1 cellular context compared by ENCODE assay signal in genomic region chr19:13033819-13034611, GRCh38.
TF ChIP-seq lines count a peak whose summit lies in the region.

No MANE protein-coding gene starts in this region.

TF ChIP-seq in GM23338, 12 proteins besides CTCF, POLR2A, EP300 and RAD21 (continued from another document):
- TF ChIP-seq, protein P1, sequence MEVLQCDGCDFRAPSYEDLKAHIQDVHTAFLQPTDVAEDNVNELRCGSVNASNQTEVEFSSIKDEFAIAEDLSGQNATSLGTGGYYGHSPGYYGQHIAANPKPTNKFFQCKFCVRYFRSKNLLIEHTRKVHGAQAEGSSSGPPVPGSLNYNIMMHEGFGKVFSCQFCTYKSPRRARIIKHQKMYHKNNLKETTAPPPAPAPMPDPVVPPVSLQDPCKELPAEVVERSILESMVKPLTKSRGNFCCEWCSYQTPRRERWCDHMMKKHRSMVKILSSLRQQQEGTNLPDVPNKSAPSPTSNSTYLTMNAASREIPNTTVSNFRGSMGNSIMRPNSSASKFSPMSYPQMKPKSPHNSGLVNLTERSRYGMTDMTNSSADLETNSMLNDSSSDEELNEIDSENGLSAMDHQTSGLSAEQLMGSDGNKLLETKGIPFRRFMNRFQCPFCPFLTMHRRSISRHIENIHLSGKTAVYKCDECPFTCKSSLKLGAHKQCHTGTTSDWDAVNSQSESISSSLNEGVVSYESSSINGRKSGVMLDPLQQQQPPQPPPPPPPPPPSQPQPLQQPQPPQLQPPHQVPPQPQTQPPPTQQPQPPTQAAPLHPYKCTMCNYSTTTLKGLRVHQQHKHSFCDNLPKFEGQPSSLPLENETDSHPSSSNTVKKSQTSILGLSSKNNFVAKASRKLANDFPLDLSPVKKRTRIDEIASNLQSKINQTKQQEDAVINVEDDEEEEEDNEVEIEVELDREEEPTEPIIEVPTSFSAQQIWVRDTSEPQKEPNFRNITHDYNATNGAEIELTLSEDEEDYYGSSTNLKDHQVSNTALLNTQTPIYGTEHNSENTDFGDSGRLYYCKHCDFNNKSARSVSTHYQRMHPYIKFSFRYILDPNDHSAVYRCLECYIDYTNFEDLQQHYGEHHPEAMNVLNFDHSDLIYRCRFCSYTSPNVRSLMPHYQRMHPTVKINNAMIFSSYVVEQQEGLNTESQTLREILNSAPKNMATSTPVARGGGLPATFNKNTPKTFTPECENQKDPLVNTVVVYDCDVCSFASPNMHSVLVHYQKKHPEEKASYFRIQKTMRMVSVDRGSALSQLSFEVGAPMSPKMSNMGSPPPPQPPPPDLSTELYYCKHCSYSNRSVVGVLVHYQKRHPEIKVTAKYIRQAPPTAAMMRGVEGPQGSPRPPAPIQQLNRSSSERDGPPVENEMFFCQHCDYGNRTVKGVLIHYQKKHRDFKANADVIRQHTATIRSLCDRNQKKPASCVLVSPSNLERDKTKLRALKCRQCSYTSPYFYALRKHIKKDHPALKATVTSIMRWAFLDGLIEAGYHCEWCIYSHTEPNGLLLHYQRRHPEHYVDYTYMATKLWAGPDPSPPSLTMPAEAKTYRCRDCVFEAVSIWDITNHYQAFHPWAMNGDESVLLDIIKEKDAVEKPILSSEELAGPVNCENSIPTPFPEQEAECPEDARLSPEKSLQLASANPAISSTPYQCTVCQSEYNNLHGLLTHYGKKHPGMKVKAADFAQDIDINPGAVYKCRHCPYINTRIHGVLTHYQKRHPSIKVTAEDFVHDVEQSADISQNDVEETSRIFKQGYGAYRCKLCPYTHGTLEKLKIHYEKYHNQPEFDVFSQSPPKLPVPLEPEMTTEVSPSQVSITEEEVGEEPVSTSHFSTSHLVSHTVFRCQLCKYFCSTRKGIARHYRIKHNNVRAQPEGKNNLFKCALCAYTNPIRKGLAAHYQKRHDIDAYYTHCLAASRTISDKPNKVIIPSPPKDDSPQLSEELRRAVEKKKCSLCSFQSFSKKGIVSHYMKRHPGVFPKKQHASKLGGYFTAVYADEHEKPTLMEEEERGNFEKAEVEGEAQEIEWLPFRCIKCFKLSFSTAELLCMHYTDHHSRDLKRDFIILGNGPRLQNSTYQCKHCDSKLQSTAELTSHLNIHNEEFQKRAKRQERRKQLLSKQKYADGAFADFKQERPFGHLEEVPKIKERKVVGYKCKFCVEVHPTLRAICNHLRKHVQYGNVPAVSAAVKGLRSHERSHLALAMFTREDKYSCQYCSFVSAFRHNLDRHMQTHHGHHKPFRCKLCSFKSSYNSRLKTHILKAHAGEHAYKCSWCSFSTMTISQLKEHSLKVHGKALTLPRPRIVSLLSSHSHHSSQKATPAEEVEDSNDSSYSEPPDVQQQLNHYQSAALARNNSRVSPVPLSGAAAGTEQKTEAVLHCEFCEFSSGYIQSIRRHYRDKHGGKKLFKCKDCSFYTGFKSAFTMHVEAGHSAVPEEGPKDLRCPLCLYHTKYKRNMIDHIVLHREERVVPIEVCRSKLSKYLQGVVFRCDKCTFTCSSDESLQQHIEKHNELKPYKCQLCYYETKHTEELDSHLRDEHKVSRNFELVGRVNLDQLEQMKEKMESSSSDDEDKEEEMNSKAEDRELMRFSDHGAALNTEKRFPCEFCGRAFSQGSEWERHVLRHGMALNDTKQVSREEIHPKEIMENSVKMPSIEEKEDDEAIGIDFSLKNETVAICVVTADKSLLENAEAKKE (CRISPR knock-in tag; IDR thresholded peaks at IDR 0.05) = no peak
- TF ChIP-seq CREB1 (CRISPR knock-in tag; IDR thresholded peaks at IDR 0.05; ENCODE audit: low read depth) (no peak), EZH2 (IDR thresholded peaks at IDR 0.05; ENCODE audit: low read depth, unreplicated experiment) (no peak), ZNF114 (CRISPR knock-in tag; IDR thresholded peaks at IDR 0.05) (no peak), POLR2AphosphoS5 (IDR thresholded peaks at IDR 0.05; ENCODE audit: low read depth) (no peak), EZH2phosphoT487 (IDR thresholded peaks at IDR 0.05; ENCODE audit: unreplicated experiment) (no peak)
- TF ChIP-seq, protein P2, sequence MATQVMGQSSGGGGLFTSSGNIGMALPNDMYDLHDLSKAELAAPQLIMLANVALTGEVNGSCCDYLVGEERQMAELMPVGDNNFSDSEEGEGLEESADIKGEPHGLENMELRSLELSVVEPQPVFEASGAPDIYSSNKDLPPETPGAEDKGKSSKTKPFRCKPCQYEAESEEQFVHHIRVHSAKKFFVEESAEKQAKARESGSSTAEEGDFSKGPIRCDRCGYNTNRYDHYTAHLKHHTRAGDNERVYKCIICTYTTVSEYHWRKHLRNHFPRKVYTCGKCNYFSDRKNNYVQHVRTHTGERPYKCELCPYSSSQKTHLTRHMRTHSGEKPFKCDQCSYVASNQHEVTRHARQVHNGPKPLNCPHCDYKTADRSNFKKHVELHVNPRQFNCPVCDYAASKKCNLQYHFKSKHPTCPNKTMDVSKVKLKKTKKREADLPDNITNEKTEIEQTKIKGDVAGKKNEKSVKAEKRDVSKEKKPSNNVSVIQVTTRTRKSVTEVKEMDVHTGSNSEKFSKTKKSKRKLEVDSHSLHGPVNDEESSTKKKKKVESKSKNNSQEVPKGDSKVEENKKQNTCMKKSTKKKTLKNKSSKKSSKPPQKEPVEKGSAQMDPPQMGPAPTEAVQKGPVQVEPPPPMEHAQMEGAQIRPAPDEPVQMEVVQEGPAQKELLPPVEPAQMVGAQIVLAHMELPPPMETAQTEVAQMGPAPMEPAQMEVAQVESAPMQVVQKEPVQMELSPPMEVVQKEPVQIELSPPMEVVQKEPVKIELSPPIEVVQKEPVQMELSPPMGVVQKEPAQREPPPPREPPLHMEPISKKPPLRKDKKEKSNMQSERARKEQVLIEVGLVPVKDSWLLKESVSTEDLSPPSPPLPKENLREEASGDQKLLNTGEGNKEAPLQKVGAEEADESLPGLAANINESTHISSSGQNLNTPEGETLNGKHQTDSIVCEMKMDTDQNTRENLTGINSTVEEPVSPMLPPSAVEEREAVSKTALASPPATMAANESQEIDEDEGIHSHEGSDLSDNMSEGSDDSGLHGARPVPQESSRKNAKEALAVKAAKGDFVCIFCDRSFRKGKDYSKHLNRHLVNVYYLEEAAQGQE (IDR thresholded peaks at IDR 0.05; ENCODE audit: unreplicated experiment) = no peak
